ENCODE assay signal across 9 cellular contexts in genomic region chr6:85461806-85462185, GRCh38. TPM values are rescaled to one million over a fixed set of nuclear protein-coding genes. Genes with fewer than 3 reads are reported as not detected.
DNase-seq lines count a peak whose midpoint lies in the region; TF ChIP-seq lines count a peak whose summit lies in the region.
"Had no signal": no experiment of that assay in that cellular context is flagged by ENCODE, and none has a peak within 500 bp of the region (broad histone marks: within the 10 kb centered on the region; RNA-seq: fewer than 3 reads in every experiment).

No MANE protein-coding gene starts in this region.

- 81 to 84% methylated on average over 4 of the region's 4 CpGs for WGBS in thyroid gland, 2 donors

- no peaks in the 10 kb centered on the region for H3K9me3 Mint-ChIP-seq in activated naive CD4-positive, alpha-beta T cell treated with anti-CD3 and anti-CD28 coated beads, Interleukin-2, amount 50 U/mL, for 24 hours

- H3K9me3 ChIP-seq in thyroid gland = no peaks in the 10 kb centered on the region

- H3K4me3 Mint-ChIP-seq in activated naive CD4-positive, alpha-beta T cell treated with anti-CD3 and anti-CD28 coated beads, Interleukin-2, amount 50 U/mL, for 24 hours = no peak overlapping the region

- no peak for TF ChIP-seq CTCF in thyroid gland (IDR thresholded peaks at IDR 0.05)

- peaks cover 83 to 94% of the 10 kb centered on the region in 2 donors for H3K4me1 ChIP-seq in thyroid gland

- DNase-seq in activated naive CD4-positive, alpha-beta T cell treated with Interleukin-2 at 50 U/mL for 16 hours = no peak
- DNase-seq in M059J (ENCODE audit: low read depth) (peak; percentile 41), epithelial cell of prostate (ENCODE audit: low read depth, low spot score) (no peak), thyroid gland (no peak), iPS-NIHi7 (ENCODE audit: extremely low spot score) (no peak), DMS53 treated with DMSO at 0.1 percent for 48 hours (lab: John Stamatoyannopoulos, UW; ENCODE audit: unreplicated experiment) (no peak), activated gamma-delta T cell (lab: John Stamatoyannopoulos, UW) (no peak)
- DNase-seq: NCI-H146 had no signal

- no peaks in the 10 kb centered on the region for H3K36me3 ChIP-seq in thyroid gland

- intact Hi-C loops in thyroid gland (cut with DNase I) = no loop called here

- H3K4me1 Mint-ChIP-seq in activated naive CD4-positive, alpha-beta T cell treated with anti-CD3 and anti-CD28 coated beads, Interleukin-2, amount 50 U/mL, for 24 hours = peaks cover 59% of the 10 kb centered on the region

- no peak overlapping the region for H3K4me3 ChIP-seq in thyroid gland (replicated peaks in 1 of 3)

- H3K27me3 Mint-ChIP-seq in activated naive CD4-positive, alpha-beta T cell treated with anti-CD3 and anti-CD28 coated beads, Interleukin-2, amount 50 U/mL, for 24 hours = peaks cover 7% of the 10 kb centered on the region

- H3K27ac ChIP-seq in epithelial cell of prostate (peak overlapping the region; percentile 98), thyroid gland (peak overlapping the region; percentile 76 to 89 (median 87))

- TF ChIP-seq POLR2A in thyroid gland (IDR thresholded peaks at IDR 0.05) = no peak

- peak overlapping the region; percentile 86 for H3K27ac Mint-ChIP-seq in activated naive CD4-positive, alpha-beta T cell treated with anti-CD3 and anti-CD28 coated beads, Interleukin-2, amount 50 U/mL, for 24 hours

- H3K36me3 Mint-ChIP-seq in activated naive CD4-positive, alpha-beta T cell treated with anti-CD3 and anti-CD28 coated beads, Interleukin-2, amount 50 U/mL, for 24 hours = no peaks in the 10 kb centered on the region

- H3K27me3 ChIP-seq in thyroid gland = no peaks in the 10 kb centered on the region

RNA-seq across cellular contexts. Expression of gene NT5E, which starts 11.9 kb away (rescaled TPM):
- 171 and 207 TPM in 2 replicates for total RNA-seq in M059J (2014; rRNA removed; shearing (Covaris generic))
- total RNA-seq in thyroid gland = 100 to 1,000 TPM in 3 of 4 donors, 10 to 100 TPM in 1; 89.6 to 174 (median 122) TPM
